16 cellular contexts compared by ENCODE assay signal in the genomic region with DNA sequence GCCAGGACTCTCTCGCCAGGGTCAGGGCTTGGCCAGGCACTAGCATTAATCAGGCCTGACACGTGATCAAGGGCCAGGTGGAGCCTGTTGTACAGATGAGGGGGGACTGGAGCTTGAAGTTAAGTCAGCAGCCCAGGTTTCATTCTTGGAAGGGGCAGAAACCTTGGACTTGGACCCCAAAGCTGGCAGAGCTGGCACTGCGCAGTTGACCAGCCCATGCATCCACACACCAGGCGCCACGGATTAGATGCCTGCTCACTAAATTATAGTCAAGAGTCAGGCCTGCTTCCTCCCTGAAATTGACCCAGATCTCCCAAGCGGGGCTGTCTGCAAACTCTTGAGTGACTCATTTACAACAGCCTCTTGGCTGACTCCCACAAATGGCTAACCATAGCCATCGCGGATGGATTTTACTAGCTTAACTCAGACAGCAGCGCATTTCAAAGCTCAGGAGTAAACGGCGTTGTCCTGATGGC. TPM values are rescaled to one million over a fixed set of nuclear protein-coding genes. Genes with fewer than 3 reads are reported as not detected.
DNase-seq lines count a peak whose midpoint lies in the region; ATAC-seq and TF ChIP-seq lines count a peak whose summit lies in the region.
"Had no signal": no experiment of that assay in that cellular context is flagged by ENCODE, and none has a peak within 500 bp of the region (broad histone marks: within the 10 kb centered on the region; RNA-seq: fewer than 3 reads in every experiment).

No MANE protein-coding gene starts in this region.

- peaks cover 12% of the 10 kb centered on the region for H3F3A ChIP-seq in GM23248 (ENCODE audit: insufficient read depth)

- ATAC-seq in RWPE2 (ENCODE audit: low read depth) (0 out of 3 replicates have a peak, but pooled peaks have one; percentile 6), GM19324 (IDR thresholded peaks at IDR 0.05; ENCODE audit: low FRiP score, unreplicated experiment) (no peak), HG03565 (IDR thresholded peaks at IDR 0.05; ENCODE audit: unreplicated experiment) (no peak), natural killer cell (no peak)
- ATAC-seq: sciatic nerve, upper lobe of right lung had no signal

- TF ChIP-seq CTCF in RWPE2 (IDR thresholded peaks at IDR 0.05; ENCODE audit: poor library complexity, severe bottlenecking) = no peak
- TF ChIP-seq CTCF in foreskin fibroblast (IDR thresholded peaks at IDR 0.05; ENCODE audit: low read depth, low read length) = no peak
- TF ChIP-seq CTCF in natural killer cell (IDR thresholded peaks at IDR 0.05) = no peak

- no peaks in the 10 kb centered on the region for H4K20me1 ChIP-seq in GM23248 (ENCODE audit: insufficient read depth)

- 0 out of 2 replicates have a peak overlapping the region, but pooled peaks have one; percentile 23 for H2AFZ ChIP-seq in GM23248

- H3K4me1 Mint-ChIP-seq in natural killer cell = peaks cover 16 to 17% of the 10 kb centered on the region in 2 donors

- H3K9ac ChIP-seq in GM23248 = no peak overlapping the region

- H3K4me3 Mint-ChIP-seq in natural killer cell = no peak overlapping the region

- no peak overlapping the region for H3K4me2 ChIP-seq in GM23248 (ENCODE audit: unreplicated experiment)

- H3K36me3 ChIP-seq in GM23248 (ENCODE audit: low read depth) (no peaks in the 10 kb centered on the region), RWPE2 (ENCODE audit: low read depth) (no peaks in the 10 kb centered on the region)
- H3K36me3 ChIP-seq: upper lobe of right lung had no signal

- H3K4me3 ChIP-seq in GM23248 (no peak overlapping the region), RWPE2 (ENCODE audit: severe bottlenecking) (no peak overlapping the region), foreskin fibroblast (ENCODE audit: low read depth in 1 of 2, low read length in 2 of 2) (no peak overlapping the region), skeletal muscle cell (ENCODE audit: low read depth, low read length) (no peak overlapping the region)
- H3K4me3 ChIP-seq: upper lobe of right lung had no signal

- in situ Hi-C loops in GM23248 (cut with MboI) = no loop called here

- H3K4me1 ChIP-seq in GM23248 (ENCODE audit: insufficient read depth) (peaks cover 10% of the 10 kb centered on the region; the same call in 1 of the 2 replicates), RWPE2 (ENCODE audit: insufficient read depth, poor library complexity, severe bottlenecking) (peaks cover 7% of the 10 kb centered on the region)

- intact Hi-C loops in natural killer cell (cut with micrococcal nuclease) = loop anchor here (5.0 kb wide), 1 partner anchor 73 kb away; the partner anchor contains the start of genes PSMA7 and SS18L1

- 36% methylated on average over 11 of the region's 11 CpGs for WGBS in GM23248 (ENCODE audit: low coverage in 1 of 2, low lambda C conversion rate in 2 of 2, missing lambda C conversion rate in 2 of 2), 2 experiments

- H3K9me2 ChIP-seq in GM23248 (ENCODE audit: insufficient read depth) = no peaks in the 10 kb centered on the region

- H3K27me3 Mint-ChIP-seq in natural killer cell (ENCODE audit: low read depth in 2 of 2) = peaks cover 9 to 10% of the 10 kb centered on the region in 2 donors
- H3K27me3 Mint-ChIP-seq: CD4-positive, alpha-beta memory T cell had no signal

- H3K36me3 Mint-ChIP-seq in natural killer cell = peaks cover 9% of the 10 kb centered on the region

- H3K27ac ChIP-seq in GM23248 (0 out of 2 replicates have a peak overlapping the region, but pooled peaks have one; percentile 24), RWPE2 (ENCODE audit: poor library complexity, severe bottlenecking) (no peak overlapping the region)
- H3K27ac ChIP-seq: upper lobe of right lung had no signal

- DNase-seq in GM23248 (peak; percentile 87), RWPE2 (ENCODE audit: low spot score) (no peak), foreskin fibroblast (peak; percentile 69 to 85), skeletal muscle cell (ENCODE audit: low read depth) (peak; percentile 51), activated T-cell treated with anti-CD3 and anti-CD28 coated beads for 4 hours (no peak), natural killer cell (no peak)
- DNase-seq: activated CD4-positive, alpha-beta T cell treated with anti-CD3 and anti-CD28 coated beads for 1 hour; activated effector memory CD4-positive, alpha-beta T cell treated with anti-CD3 and anti-CD28 coated beads, Interleukin-2, amount 50 U/mL, for 16 hours; CD4-positive, alpha-beta memory T cell; H9; Karpas-422; NCI-H510A treated with DMSO at 0.1 percent for 48 hours; upper lobe of right lung had no signal

- H3K79me2 ChIP-seq in GM23248 (ENCODE audit: insufficient read depth) = no peaks in the 10 kb centered on the region

- H3K27me3 ChIP-seq in GM23248 (replicated peaks; ENCODE audit: insufficient read depth) (no peaks in the 10 kb centered on the region), RWPE2 (ENCODE audit: insufficient read depth, poor library complexity, severe bottlenecking) (no peaks in the 10 kb centered on the region)
- H3K27me3 ChIP-seq: upper lobe of right lung had no signal

- H3K9me3 ChIP-seq in GM23248 (ENCODE audit: low read depth) = no peaks in the 10 kb centered on the region
- peaks cover 9% of the 10 kb centered on the region for H3K9me3 ChIP-seq in RWPE2 (ENCODE audit: severe bottlenecking)
- H3K9me3 ChIP-seq: upper lobe of right lung had no signal

- no peak overlapping the region for H3K27ac Mint-ChIP-seq in natural killer cell
- H3K27ac Mint-ChIP-seq: H9 had no signal

- H3K9me3 Mint-ChIP-seq in natural killer cell = no peaks in the 10 kb centered on the region

RNA-seq across cellular contexts. Expression of gene TAF4, which starts 4.1 kb away (rescaled TPM):
- 2.9 and 4.2 TPM in 2 replicates for total RNA-seq in GM23248 (2014; rRNA removed; shearing (Covaris generic))
- 0.80 and 1.4 TPM in 2 replicates for polyA plus RNA-seq in GM23248 (2016; fragmentation: Nextera tagmentation; extraction: Ambion mirVana)
- total RNA-seq in natural killer cell = 10 to 100 TPM; 30.0 to 35.1 (median 30.3) TPM

RNA-seq across cellular contexts. Expression of gene LSM14B, which starts 52.5 kb away (rescaled TPM):
- total RNA-seq in GM23248 (2014; rRNA removed; shearing (Covaris generic)) = 28.0 and 30.0 TPM in 2 replicates
- polyA plus RNA-seq in GM23248 (2016; fragmentation: Nextera tagmentation; extraction: Ambion mirVana) = 1.0 and 1.3 TPM in 2 replicates
- 10 to 100 TPM; 41.1 to 56.2 (median 47.3) TPM for total RNA-seq in natural killer cell

Comparison
In these comparisons a context has a peak if more than half of its experiments do, and no peak if none do; other contexts are left out.
1. DNase-seq: peak in GM23248 (single experiment), foreskin fibroblast (2 of 2) and skeletal muscle cell (single experiment); none in RWPE2 (single experiment), activated T-cell treated with anti-CD3 and anti-CD28 coated beads for 4 hours (single experiment) and natural killer cell (single experiment).